In genomic region chr19:58440556-58440955, GRCh38 we compare ENCODE assay signal across 9 cellular contexts. TPM values are rescaled to one million over a fixed set of nuclear protein-coding genes. Genes with fewer than 3 reads are reported as not detected.
DNase-seq lines count a peak whose midpoint lies in the region; ATAC-seq and TF ChIP-seq lines count a peak whose summit lies in the region.
"Had no signal": no experiment of that assay in that cellular context is flagged by ENCODE, and none has a peak within 500 bp of the region (broad histone marks: within the 10 kb centered on the region; RNA-seq: fewer than 3 reads in every experiment).

No MANE protein-coding gene starts in this region.

- DNase-seq in activated CD8-positive, alpha-beta memory T cell treated with anti-CD3 and anti-CD28 coated beads, Interleukin-2, amount 10 ng/mL, durations not matched to agents 7 days and 5 days, result no peak
- no peak for DNase-seq in activated CD8-positive, alpha-beta memory T cell treated with anti-CD3 and anti-CD28 coated beads for 24 hours
- no peak for DNase-seq in mucosa of descending colon
- DNase-seq in type B pancreatic cell (ENCODE audit: extremely low spot score, unreplicated experiment), result no peak
- DNase-seq in NCI-H1694 treated with DMSO at 0.1 percent for 48 hours (lab: John Stamatoyannopoulos, UW), result no peak
- DNase-seq in stimulated activated CD4-positive, alpha-beta T cell treated with anti-CD3 and anti-CD28 coated beads, Interleukin-4, amount 100 ng/mL, for 4 hours, result no peak
- DNase-seq in SIG-M5 (lab: John Stamatoyannopoulos, UW), result no peak
- DNase-seq: SJCRH30 had no signal

- H3K27me3 ChIP-seq in ectodermal cell (ENCODE audit: control insufficient read depth, insufficient read depth, low read length, poor library complexity, severe bottlenecking), result peaks cover 23% of the 10 kb centered on the region
- H3K27me3 ChIP-seq: SJCRH30 had no signal

- H3K27me3 Mint-ChIP-seq in activated CD8-positive, alpha-beta memory T cell treated with anti-CD3 and anti-CD28 coated beads, Interleukin-2, amount 10 ng/mL, durations not matched to agents 7 days and 5 days, result peaks cover 2% of the 10 kb centered on the region
- H3K27me3 Mint-ChIP-seq in type B pancreatic cell, result peaks cover 20% of the 10 kb centered on the region

- no peaks in the 10 kb centered on the region for H3K4me1 ChIP-seq in ectodermal cell (ENCODE audit: control insufficient read depth, insufficient read depth, low read length)
- peaks cover 10% of the 10 kb centered on the region for H3K4me1 ChIP-seq in mucosa of descending colon (ENCODE audit: low read depth)
- H3K4me1 ChIP-seq: SJCRH30 had no signal

- no peak for ATAC-seq in activated CD8-positive, alpha-beta memory T cell treated with anti-CD3 and anti-CD28 coated beads, Interleukin-2, amount 10 ng/mL, durations not matched to agents 7 days and 5 days
- ATAC-seq in mucosa of descending colon, result no peak

- peaks cover 29% of the 10 kb centered on the region for H3K9me3 Mint-ChIP-seq in activated CD8-positive, alpha-beta memory T cell treated with anti-CD3 and anti-CD28 coated beads, Interleukin-2, amount 10 ng/mL, durations not matched to agents 7 days and 5 days (ENCODE audit: low read depth)
- peaks cover 24% of the 10 kb centered on the region for H3K9me3 Mint-ChIP-seq in type B pancreatic cell

- H3K4me3 ChIP-seq in ectodermal cell (ENCODE audit: insufficient read depth, low read depth, low read length) (peak overlapping the region; percentile 69), mucosa of descending colon (peak overlapping the region; percentile 41)
- H3K4me3 ChIP-seq: SJCRH30 had no signal

- H3K27ac ChIP-seq in ectodermal cell (ENCODE audit: insufficient read depth, low read depth, low read length, poor library complexity, severe bottlenecking), result no peak overlapping the region
- H3K27ac ChIP-seq: SJCRH30 had no signal

- peaks cover 16% of the 10 kb centered on the region for H3K36me3 ChIP-seq in ectodermal cell (ENCODE audit: control insufficient read depth, insufficient read depth, low read length)
- H3K36me3 ChIP-seq in mucosa of descending colon (ENCODE audit: low read depth), result peaks cover 9% of the 10 kb centered on the region
- H3K36me3 ChIP-seq: SJCRH30 had no signal

- peak overlapping the region; percentile 92 for H3K27ac Mint-ChIP-seq in activated CD8-positive, alpha-beta memory T cell treated with anti-CD3 and anti-CD28 coated beads, Interleukin-2, amount 10 ng/mL, durations not matched to agents 7 days and 5 days
- H3K27ac Mint-ChIP-seq in type B pancreatic cell, result peak overlapping the region; percentile 91

- H3K36me3 Mint-ChIP-seq in activated CD8-positive, alpha-beta memory T cell treated with anti-CD3 and anti-CD28 coated beads, Interleukin-2, amount 10 ng/mL, durations not matched to agents 7 days and 5 days, result peaks cover 44% of the 10 kb centered on the region
- peaks cover 42% of the 10 kb centered on the region for H3K36me3 Mint-ChIP-seq in type B pancreatic cell

- CTCF ChIA-PET in activated CD8-positive, alpha-beta memory T cell treated with anti-CD3 and anti-CD28 coated beads, Interleukin-2, amount 10 ng/mL, durations not matched to agents 7 days and 5 days (lab: Charles Lee), result interaction anchor here (0.9 to 1.5 kb wide), 5 partner anchors 11 to 221 kb away, joined by 3 to 5 read pairs (median 4); partner anchors contain the start of genes ZNF324B and ZNF584

- peaks cover 28% of the 10 kb centered on the region for H3K4me1 Mint-ChIP-seq in activated CD8-positive, alpha-beta memory T cell treated with anti-CD3 and anti-CD28 coated beads, Interleukin-2, amount 10 ng/mL, durations not matched to agents 7 days and 5 days
- H3K4me1 Mint-ChIP-seq in type B pancreatic cell (ENCODE audit: unreplicated experiment), result peaks cover 12% of the 10 kb centered on the region

- intact Hi-C loops in mucosa of descending colon (cut with DNase I, micrococcal nuclease), result no loop called here

- peak overlapping the region; percentile 82 for H3K4me3 Mint-ChIP-seq in activated CD8-positive, alpha-beta memory T cell treated with anti-CD3 and anti-CD28 coated beads, Interleukin-2, amount 10 ng/mL, durations not matched to agents 7 days and 5 days
- H3K4me3 Mint-ChIP-seq in type B pancreatic cell, result peak overlapping the region; percentile 96

- 61% methylated on average over 31 of the region's 31 CpGs for WGBS in ectodermal cell, 2 experiments

- TF ChIP-seq CTCF in mucosa of descending colon (IDR thresholded peaks at IDR 0.05), result no peak
- TF ChIP-seq CTCF in type B pancreatic cell (conservative IDR thresholded peaks at IDR 0.05), result no peak

- peaks cover 3% of the 10 kb centered on the region for H3K9me3 ChIP-seq in ectodermal cell (ENCODE audit: control insufficient read depth, low read length)
- peaks cover 47% of the 10 kb centered on the region for H3K9me3 ChIP-seq in mucosa of descending colon
- H3K9me3 ChIP-seq: SJCRH30 had no signal

RNA-seq across cellular contexts. Expression of gene ZNF132, which starts 0.6 kb away (rescaled TPM):
- total RNA-seq in activated CD8-positive, alpha-beta memory T cell treated with anti-CD3 and anti-CD28 coated beads, Interleukin-2, amount 10 ng/mL, durations not matched to agents 7 days and 5 days, result 1 to 10 TPM; 5.4 to 5.8 TPM
- 2.9 TPM for polyA plus RNA-seq in ectodermal cell (2013, experiment 1 of 4)
- polyA plus RNA-seq in ectodermal cell (2013, experiment 2 of 4), result 3.7 TPM
- polyA plus RNA-seq in ectodermal cell (2013, experiment 3 of 4), result 3.6 TPM
- 3.8 TPM for polyA plus RNA-seq in ectodermal cell (2013, experiment 4 of 4)
- total RNA-seq in mucosa of descending colon, result 1 to 10 TPM; 1.5 to 9.8 (median 5.6) TPM
- total RNA-seq in type B pancreatic cell (ENCODE audit: low replicate concordance), result 2.5 and 6.0 TPM in 2 replicates
- total RNA-seq: SJCRH30 had no signal

RNA-seq across cellular contexts. Expression of gene ZNF324B, which starts 10.9 kb away (rescaled TPM):
- 10 to 100 TPM; 13.1 to 14.4 TPM for total RNA-seq in activated CD8-positive, alpha-beta memory T cell treated with anti-CD3 and anti-CD28 coated beads, Interleukin-2, amount 10 ng/mL, durations not matched to agents 7 days and 5 days
- 2.4 TPM for polyA plus RNA-seq in ectodermal cell (2013, experiment 1 of 4)
- polyA plus RNA-seq in ectodermal cell (2013, experiment 2 of 4), result 3.3 TPM
- polyA plus RNA-seq in ectodermal cell (2013, experiment 3 of 4), result 1.9 TPM
- 2.9 TPM for polyA plus RNA-seq in ectodermal cell (2013, experiment 4 of 4)
- total RNA-seq in mucosa of descending colon, result 1 to 10 TPM; 5.3 to 8.2 (median 6.8) TPM
- 9.3 and 12.7 TPM in 2 replicates for total RNA-seq in type B pancreatic cell (ENCODE audit: low replicate concordance)

RNA-seq across cellular contexts. Expression of gene ZNF324, which starts 26.3 kb away (rescaled TPM):
- total RNA-seq in activated CD8-positive, alpha-beta memory T cell treated with anti-CD3 and anti-CD28 coated beads, Interleukin-2, amount 10 ng/mL, durations not matched to agents 7 days and 5 days, result 10 to 100 TPM; 12.8 to 13.9 TPM
- 7.3 TPM for polyA plus RNA-seq in ectodermal cell (2013, experiment 1 of 4)
- 9.5 TPM for polyA plus RNA-seq in ectodermal cell (2013, experiment 2 of 4)
- polyA plus RNA-seq in ectodermal cell (2013, experiment 3 of 4), result 6.1 TPM
- 7.4 TPM for polyA plus RNA-seq in ectodermal cell (2013, experiment 4 of 4)
- total RNA-seq in mucosa of descending colon (10 to 100 TPM; 10.1 to 14.8 (median 12.9) TPM), type B pancreatic cell (ENCODE audit: low replicate concordance) (11.5 and 15.0 TPM in 2 replicates)

RNA-seq across cellular contexts. Expression of gene ZNF584, which starts 32.1 kb away (rescaled TPM):
- total RNA-seq in activated CD8-positive, alpha-beta memory T cell treated with anti-CD3 and anti-CD28 coated beads, Interleukin-2, amount 10 ng/mL, durations not matched to agents 7 days and 5 days, result 10 to 100 TPM in 1 of 2 experiments, 1 to 10 TPM in 1; 7.8 to 11.2 TPM
- polyA plus RNA-seq in ectodermal cell (2013, experiment 1 of 4), result 11.3 TPM
- polyA plus RNA-seq in ectodermal cell (2013, experiment 2 of 4), result 11.9 TPM
- 9.1 TPM for polyA plus RNA-seq in ectodermal cell (2013, experiment 3 of 4)
- 9.5 TPM for polyA plus RNA-seq in ectodermal cell (2013, experiment 4 of 4)
- total RNA-seq in mucosa of descending colon (10 to 100 TPM in 1 of 3 donors, 1 to 10 TPM in 2; 5.4 to 15.0 (median 6.9) TPM), type B pancreatic cell (ENCODE audit: low replicate concordance) (10.1 and 18.2 TPM in 2 replicates)

RNA-seq across cellular contexts. Expression of gene ZNF446, which starts 35.6 kb away (rescaled TPM):
- total RNA-seq in activated CD8-positive, alpha-beta memory T cell treated with anti-CD3 and anti-CD28 coated beads, Interleukin-2, amount 10 ng/mL, durations not matched to agents 7 days and 5 days, result 1 to 10 TPM; 5.9 to 7.4 TPM
- polyA plus RNA-seq in ectodermal cell (2013, experiment 1 of 4), result 10.7 TPM
- 11.9 TPM for polyA plus RNA-seq in ectodermal cell (2013, experiment 2 of 4)
- 8.9 TPM for polyA plus RNA-seq in ectodermal cell (2013, experiment 3 of 4)
- polyA plus RNA-seq in ectodermal cell (2013, experiment 4 of 4), result 11.8 TPM
- 10 to 100 TPM in 2 of 3 donors, 1 to 10 TPM in 1; 9.4 to 12.6 (median 10.6) TPM for total RNA-seq in mucosa of descending colon
- 13.0 and 17.4 TPM in 2 replicates for total RNA-seq in type B pancreatic cell (ENCODE audit: low replicate concordance)
